Comparison of ENCODE assay signal across 8 cellular contexts in the genomic region with DNA sequence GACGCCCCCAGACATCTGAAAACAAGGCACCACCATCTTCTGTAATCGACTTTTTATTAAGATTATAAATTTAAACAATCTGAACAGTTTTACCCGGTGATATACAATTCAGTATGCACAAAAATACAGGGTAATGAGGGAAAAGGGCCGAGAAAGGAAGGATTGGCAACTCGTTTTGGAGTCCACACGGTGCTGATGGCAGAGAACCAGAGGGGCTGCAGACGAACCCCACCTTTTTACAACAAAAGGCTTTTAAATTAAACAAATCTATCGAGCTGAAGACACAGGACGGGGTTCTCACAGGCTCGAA. TPM values are rescaled to one million over a fixed set of nuclear protein-coding genes. Genes with fewer than 3 reads are reported as not detected.
DNase-seq lines count a peak whose midpoint lies in the region.

No MANE protein-coding gene starts in this region.

- H3K36me3 Mint-ChIP-seq in activated naive CD8-positive, alpha-beta T cell treated with anti-CD3 and anti-CD28 coated beads for 36 hours, result no peaks in the 10 kb centered on the region
- no peaks in the 10 kb centered on the region for H3K36me3 Mint-ChIP-seq in immature natural killer cell

- H3K4me1 Mint-ChIP-seq in activated naive CD8-positive, alpha-beta T cell treated with anti-CD3 and anti-CD28 coated beads for 36 hours, result peaks cover 6% of the 10 kb centered on the region
- H3K4me1 Mint-ChIP-seq in immature natural killer cell, result peaks cover 14 to 17% of the 10 kb centered on the region in 2 donors

- peak overlapping the region; percentile 90 for H3K27ac ChIP-seq in subcutaneous abdominal adipose tissue (ENCODE audit: low read depth, low read length)

- no peaks in the 10 kb centered on the region for H3K27me3 Mint-ChIP-seq in activated naive CD8-positive, alpha-beta T cell treated with anti-CD3 and anti-CD28 coated beads for 36 hours
- peaks cover 2 to 9% (median 4%) of the 10 kb centered on the region in 3 donors for H3K27me3 Mint-ChIP-seq in immature natural killer cell (ENCODE audit: low read depth in 3 of 3)

- DNase-seq in NCI-H510A treated with DMSO at 0.1 percent for 48 hours (lab: John Stamatoyannopoulos, UW) (peak; percentile 79), NCI-H510A (lab: John Stamatoyannopoulos, UW) (no peak), immature natural killer cell (no peak), hippocampal formation (lab: John Stamatoyannopoulos, UW) (no peak), SW480 (ENCODE audit: low spot score) (no peak), OCI-M1 (lab: John Stamatoyannopoulos, UW) (no peak)
- DNase-seq in activated naive CD8-positive, alpha-beta T cell treated with anti-CD3 and anti-CD28 coated beads for 36 hours, result no peak

- H3K4me3 Mint-ChIP-seq in activated naive CD8-positive, alpha-beta T cell treated with anti-CD3 and anti-CD28 coated beads for 36 hours, result peak overlapping the region; percentile 74
- peak overlapping the region; percentile 87 to 90 (median 89) for H3K4me3 Mint-ChIP-seq in immature natural killer cell

- no peaks in the 10 kb centered on the region for H3K36me3 ChIP-seq in subcutaneous abdominal adipose tissue (ENCODE audit: control insufficient read depth in 5 of 5, insufficient read depth in 5 of 5, low read length in 5 of 5)

- H3K9me3 Mint-ChIP-seq in activated naive CD8-positive, alpha-beta T cell treated with anti-CD3 and anti-CD28 coated beads for 36 hours, result no peaks in the 10 kb centered on the region
- no peaks in the 10 kb centered on the region for H3K9me3 Mint-ChIP-seq in immature natural killer cell

- H3K9me3 ChIP-seq in subcutaneous abdominal adipose tissue (ENCODE audit: control insufficient read depth in 5 of 5, low read length in 5 of 5), result no peaks in the 10 kb centered on the region

- peak overlapping the region; percentile 69 for H3K27ac Mint-ChIP-seq in activated naive CD8-positive, alpha-beta T cell treated with anti-CD3 and anti-CD28 coated beads for 36 hours
- peak overlapping the region; percentile 55 to 89 (median 80) for H3K27ac Mint-ChIP-seq in immature natural killer cell

- peaks cover 0 to 12% (median 4%) of the 10 kb centered on the region in 5 donors for H3K27me3 ChIP-seq in subcutaneous abdominal adipose tissue (ENCODE audit: control insufficient read depth in 5 of 5, insufficient read depth in 4 of 5, low read length in 5 of 5)

- peak overlapping the region; percentile 70 to 96 (median 82) for H3K4me3 ChIP-seq in subcutaneous abdominal adipose tissue (ENCODE audit: low read depth in 1 of 5, low read length in 5 of 5)

- H3K9ac ChIP-seq in subcutaneous abdominal adipose tissue (ENCODE audit: low read length in 5 of 5), result peak overlapping the region in 3 of 5 donors; percentile 64 to 68 (median 66)

- peaks cover 0 to 60% (median 49%) of the 10 kb centered on the region in 5 donors for H3K4me1 ChIP-seq in subcutaneous abdominal adipose tissue (ENCODE audit: control insufficient read depth in 5 of 5, insufficient read depth in 5 of 5, low read length in 5 of 5)

RNA-seq across cellular contexts. Expression of a gene that starts 2.6 kb away (rescaled TPM):
- total RNA-seq in activated naive CD8-positive, alpha-beta T cell treated with anti-CD3 and anti-CD28 coated beads for 36 hours, result 1 to 10 TPM; 1.1 to 1.2 TPM
- 1 to 10 TPM in 1 of 3 donors, under 1 TPM in 2; 0.15 to 1.1 (median 0.16) TPM for polyA plus RNA-seq in immature natural killer cell
